ENCODE assay signal across 21 cellular contexts in genomic region chr7:101114492-101114891, GRCh38. TPM values are rescaled to one million over a fixed set of nuclear protein-coding genes. Genes with fewer than 3 reads are reported as not detected.
DNase-seq lines count a peak whose midpoint lies in the region; TF ChIP-seq lines count a peak whose summit lies in the region.
"Had no signal": no experiment of that assay in that cellular context is flagged by ENCODE, and none has a peak within 500 bp of the region (broad histone marks: within the 10 kb centered on the region; RNA-seq: fewer than 3 reads in every experiment).

No MANE protein-coding gene starts in this region.

- TF ChIP-seq CTCF in ascending aorta (IDR thresholded peaks at IDR 0.05): no peak
- TF ChIP-seq CTCF in prostate gland (IDR thresholded peaks at IDR 0.05): no peak

- H3K27ac ChIP-seq in ACC112 (ENCODE audit: low read depth, low read length): peak overlapping the region; percentile 100
- H3K27ac ChIP-seq in Karpas-422 (ENCODE audit: low read length): no peak overlapping the region
- peak overlapping the region; percentile 67 to 96 for H3K27ac ChIP-seq in ascending aorta
- H3K27ac ChIP-seq in caudate nucleus (ENCODE audit: low read depth, low read length): no peak overlapping the region
- no peak overlapping the region for H3K27ac ChIP-seq in prostate gland
- H3K27ac ChIP-seq: colonic mucosa had no signal

- no peaks in the 10 kb centered on the region for H3K9me2 ChIP-seq in Karpas-422 (replicated peaks; ENCODE audit: insufficient read depth, low read length)

- no peaks in the 10 kb centered on the region for H3K36me3 ChIP-seq in ACC112 (ENCODE audit: insufficient read depth, low read length)
- no peaks in the 10 kb centered on the region for H3K36me3 ChIP-seq in Karpas-422 (ENCODE audit: insufficient read depth, low read length)
- no peaks in the 10 kb centered on the region for H3K36me3 ChIP-seq in ascending aorta
- no peaks in the 10 kb centered on the region for H3K36me3 ChIP-seq in prostate gland
- H3K36me3 ChIP-seq: colonic mucosa, upper lobe of left lung had no signal

- 48% methylated on average over 8 of the region's 8 CpGs for WGBS in prostate gland

- peaks cover 49% of the 10 kb centered on the region for H3K4me1 ChIP-seq in ACC112 (ENCODE audit: control insufficient read depth, insufficient read depth, low read length, unreplicated experiment)
- no peaks in the 10 kb centered on the region for H3K4me1 ChIP-seq in Karpas-422 (ENCODE audit: low read length)
- H3K4me1 ChIP-seq in ascending aorta: peaks cover 6 to 15% of the 10 kb centered on the region in 2 donors
- H3K4me1 ChIP-seq in prostate gland (replicated peaks): no peaks in the 10 kb centered on the region
- H3K4me1 ChIP-seq: colonic mucosa had no signal

- no peak overlapping the region for H3K9ac ChIP-seq in Karpas-422 (ENCODE audit: low read length)

- DNase-seq in Karpas-422 (peak; percentile 9), ascending aorta (ENCODE audit: low spot score in 2 of 2) (no peak), kidney tubule cell (ENCODE audit: low spot score) (peak; percentile 50), caudate nucleus (lab: John Stamatoyannopoulos, UW) (no peak), prostate gland (ENCODE audit: low spot score) (no peak), NCI-H1436 treated with DMSO at 0.1 percent for 48 hours (lab: John Stamatoyannopoulos, UW) (no peak), hypothalamus (lab: John Stamatoyannopoulos, UW) (no peak)
- DNase-seq: activated CD4-positive, alpha-beta T cell treated with anti-CD3 and anti-CD28 coated beads, Interleukin-2, amount 10 ng/mL, durations not matched to agents 24 days and 14 days; activated naive CD4-positive, alpha-beta T cell; CD8-positive, alpha-beta memory T cell; colonic mucosa; glutamatergic neuron; NCI-H2029 treated with DMSO at 0.1 percent for 48 hours; NCI-H510A treated with DMSO at 0.1 percent for 48 hours; stimulated activated CD4-positive, alpha-beta T cell treated with anti-CD3 and anti-CD28 coated beads, Interleukin-12 subunit alpha, Interleukin-12 subunit beta, amount 100 ng/mL, for 4 hours; stimulated activated naive CD4-positive, alpha-beta T cell treated with Interleukin-2 at 50 U/mL for 16 hours; upper lobe of left lung had no signal

- no peaks in the 10 kb centered on the region for H3K27me3 ChIP-seq in ACC112 (ENCODE audit: insufficient read depth, low read length)
- H3K27me3 ChIP-seq in Karpas-422 (ENCODE audit: low read length): no peaks in the 10 kb centered on the region
- H3K27me3 ChIP-seq in ascending aorta: no peaks in the 10 kb centered on the region
- no peaks in the 10 kb centered on the region for H3K27me3 ChIP-seq in prostate gland (replicated peaks; ENCODE audit: insufficient read depth)
- H3K27me3 ChIP-seq: colonic mucosa, upper lobe of left lung had no signal

- no peaks in the 10 kb centered on the region for H4K20me1 ChIP-seq in Karpas-422 (ENCODE audit: insufficient read depth, low read depth, low read length)

- peaks cover 4% of the 10 kb centered on the region for H3K79me2 ChIP-seq in ACC112 (ENCODE audit: control insufficient read depth, insufficient read depth, low read length, unreplicated experiment)
- H3K79me2 ChIP-seq in Karpas-422 (ENCODE audit: low read length): no peaks in the 10 kb centered on the region

- intact Hi-C loops in ascending aorta (cut with DNase I): no loop called here
- intact Hi-C loops in prostate gland (cut with DNase I): no loop called here

- TF ChIP-seq POLR2A in prostate gland (IDR thresholded peaks at IDR 0.05): no peak

- H3K4me2 ChIP-seq in Karpas-422 (ENCODE audit: low read depth, low read length, poor library complexity, severe bottlenecking): no peak overlapping the region

- H2AFZ ChIP-seq in ACC112 (ENCODE audit: low read length, unreplicated experiment): no peak overlapping the region
- no peak overlapping the region for H2AFZ ChIP-seq in Karpas-422 (ENCODE audit: low read length)

- H3K4me3 ChIP-seq in ACC112 (ENCODE audit: low read depth, low read length): peak overlapping the region; percentile 12; the same call in 1 of the 2 replicates
- H3K4me3 ChIP-seq in Karpas-422 (ENCODE audit: low read length): no peak overlapping the region
- no peak overlapping the region for H3K4me3 ChIP-seq in ascending aorta
- H3K4me3 ChIP-seq in prostate gland: no peak overlapping the region
- H3K4me3 ChIP-seq: colonic mucosa, upper lobe of left lung had no signal

- H3K9me3 ChIP-seq in Karpas-422 (ENCODE audit: low read length) (no peaks in the 10 kb centered on the region), ascending aorta (no peaks in the 10 kb centered on the region), prostate gland (no peaks in the 10 kb centered on the region)
- H3K9me3 ChIP-seq: colonic mucosa, upper lobe of left lung had no signal

RNA-seq across cellular contexts. Expression of gene SERPINE1, which starts 12.4 kb away (rescaled TPM):
- not detected in 2 replicates for total RNA-seq in Karpas-422 (2014; rRNA removed; shearing (Covaris generic); ENCODE audit: low replicate concordance)
- 1,267 TPM for total RNA-seq in ascending aorta
- total RNA-seq in prostate gland: 10 to 100 TPM in 1 of 2 donors, 1 to 10 TPM in 1; 3.7 to 24.4 TPM
- total RNA-seq: natural killer cell treated with Interleukin-12 subunit alpha and Interleukin-12 subunit beta and Interleukin-15 and Interleukin-18, amount 100 ng/mL, for 72 hours had no signal

RNA-seq across cellular contexts. Expression of gene TRIM56, which starts 29.2 kb away (rescaled TPM):
- 8.1 and 14.0 TPM in 2 replicates for total RNA-seq in Karpas-422 (2014; rRNA removed; shearing (Covaris generic); ENCODE audit: low replicate concordance)
- total RNA-seq in ascending aorta (29.6 TPM), prostate gland (10 to 100 TPM; 32.0 to 36.1 TPM)

RNA-seq across cellular contexts. Expression of gene AP1S1, which starts 39.8 kb away (rescaled TPM):
- 150 and 256 TPM in 2 replicates for total RNA-seq in Karpas-422 (2014; rRNA removed; shearing (Covaris generic); ENCODE audit: low replicate concordance)
- total RNA-seq in ascending aorta (77.4 TPM), prostate gland (10 to 100 TPM; 47.2 to 90.0 TPM)

RNA-seq across cellular contexts. Expression of gene VGF, which starts 50.9 kb away (rescaled TPM):
- total RNA-seq in Karpas-422 (2014; rRNA removed; shearing (Covaris generic); ENCODE audit: low replicate concordance): 0.86 and 1.4 TPM in 2 replicates
- total RNA-seq in ascending aorta (not detected), prostate gland (under 1 TPM; 0.14 to 0.68 TPM)
- total RNA-seq: aorta, lung microvascular endothelial cell had no signal

Comparison
In these comparisons a context has a peak if more than half of its experiments do, and no peak if none do; other contexts are left out.
1. H3K27ac ChIP-seq: peak in ACC112 (single experiment) and ascending aorta (2 of 2); none in Karpas-422 (single experiment), caudate nucleus (single experiment) and prostate gland (0 of 2).
2. DNase-seq: peak in Karpas-422 (single experiment) and kidney tubule cell (single experiment); none in ascending aorta (0 of 2), caudate nucleus (0 of 61), prostate gland (single experiment), NCI-H1436 treated with DMSO at 0.1 percent for 48 hours (single experiment) and hypothalamus (0 of 51).
3. RNA of gene SERPINE1, which starts 12.4 kb away (total RNA-seq): 1,267 TPM in ascending aorta (single experiment); 3.7 to 24.4 TPM in prostate gland and not detected in Karpas-422; every median in the first group is over 10 times any median in the second.